In the genomic region with DNA sequence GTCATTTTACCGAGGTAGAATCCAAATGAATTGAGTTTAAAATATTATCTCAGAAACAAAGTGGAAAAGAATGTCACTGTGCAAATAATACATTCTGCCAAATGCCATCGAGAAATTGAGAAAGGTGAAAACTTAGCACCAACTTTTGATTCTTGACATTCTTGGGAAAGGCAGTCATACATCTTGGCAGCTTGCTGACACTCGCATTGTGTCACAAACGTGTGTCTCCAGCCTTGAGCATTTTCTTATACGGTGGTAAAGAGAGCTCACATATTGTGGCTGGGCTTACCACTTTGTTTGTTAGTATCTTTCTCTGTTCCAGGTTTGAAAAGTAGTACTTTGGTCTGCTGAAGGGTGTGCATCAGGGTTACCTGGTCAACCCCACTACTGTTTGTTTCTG, we compare ENCODE assay signal across 28 cellular contexts.
"Had no signal": no experiment of that assay in that cellular context is flagged by ENCODE, and none has a peak within 500 bp of the region (broad histone marks: within the 10 kb centered on the region; RNA-seq: fewer than 3 reads in every experiment).

No MANE protein-coding gene starts in this region.

- FAIRE-seq: endometrium, frontal cortex, islet of Langerhans had no signal

- H3K9me3 ChIP-seq: adrenal gland, colonic mucosa, esophagus squamous epithelium, right lobe of liver, thoracic aorta, vagina had no signal

- H3K36me3 ChIP-seq: adrenal gland, cardiac muscle cell, colonic mucosa, esophagus squamous epithelium, left ventricle myocardium inferior, ovary, right lobe of liver, thoracic aorta, vagina, WERI-Rb-1 had no signal

- ATAC-seq: activated CD4-positive, CD25-positive, alpha-beta regulatory T cell treated with anti-CD3 and anti-CD28 coated beads, Interleukin-2, amount 50 U/mL, for 24 hours; naive thymus-derived CD4-positive, alpha-beta T cell; right lobe of liver had no signal

- DNase-seq: activated CD4-positive, alpha-beta T cell treated with anti-CD3 and anti-CD28 coated beads for 48 hours; activated CD4-positive, alpha-beta T cell treated with anti-CD3 and anti-CD28 coated beads, Interleukin-2, amount 50 U/mL, for 48 hours; activated CD8-positive, alpha-beta memory T cell treated with anti-CD3 and anti-CD28 coated beads for 24 hours; activated effector memory CD4-positive, alpha-beta T cell treated with anti-CD3 and anti-CD28 coated beads, Interleukin-2, amount 50 U/mL, for 16 hours; activated naive CD4-positive, alpha-beta T cell treated with anti-CD3 and anti-CD28 coated beads for 36 hours; activated naive CD8-positive, alpha-beta T cell treated with anti-CD3 and anti-CD28 coated beads for 36 hours; adrenal gland; aorta; cerebellar nuclear complex; colonic mucosa; effector CD8-positive, alpha-beta T cell; esophagus squamous epithelium; left ventricle myocardium inferior; midbrain; naive thymus-derived CD4-positive, alpha-beta T cell; ovary; right lobe of liver; stimulated activated CD4-positive, alpha-beta T cell treated with anti-CD3 and anti-CD28 coated beads, Interleukin-2, amount 100 ng/mL, for 48 hours; T-helper 9 cell; WERI-Rb-1 had no signal

- H3K27me3 ChIP-seq: adrenal gland, cardiac muscle cell, colonic mucosa, esophagus squamous epithelium, ovary, right lobe of liver, vagina had no signal

- H3K4me1 ChIP-seq: adrenal gland, colonic mucosa, esophagus squamous epithelium, left ventricle myocardium inferior, right lobe of liver, vagina had no signal

- H3K27ac ChIP-seq: adrenal gland, cardiac muscle cell, colonic mucosa, epithelial cell of prostate, esophagus squamous epithelium, left ventricle myocardium inferior, ovary, right lobe of liver, thoracic aorta, vagina, WERI-Rb-1 had no signal

- H3K4me3 ChIP-seq: adrenal gland, cardiac muscle cell, colonic mucosa, esophagus squamous epithelium, left ventricle myocardium inferior, ovary, right lobe of liver, thoracic aorta, vagina had no signal
